Comparison of ENCODE assay signal across 1 cellular context in the genomic region with DNA sequence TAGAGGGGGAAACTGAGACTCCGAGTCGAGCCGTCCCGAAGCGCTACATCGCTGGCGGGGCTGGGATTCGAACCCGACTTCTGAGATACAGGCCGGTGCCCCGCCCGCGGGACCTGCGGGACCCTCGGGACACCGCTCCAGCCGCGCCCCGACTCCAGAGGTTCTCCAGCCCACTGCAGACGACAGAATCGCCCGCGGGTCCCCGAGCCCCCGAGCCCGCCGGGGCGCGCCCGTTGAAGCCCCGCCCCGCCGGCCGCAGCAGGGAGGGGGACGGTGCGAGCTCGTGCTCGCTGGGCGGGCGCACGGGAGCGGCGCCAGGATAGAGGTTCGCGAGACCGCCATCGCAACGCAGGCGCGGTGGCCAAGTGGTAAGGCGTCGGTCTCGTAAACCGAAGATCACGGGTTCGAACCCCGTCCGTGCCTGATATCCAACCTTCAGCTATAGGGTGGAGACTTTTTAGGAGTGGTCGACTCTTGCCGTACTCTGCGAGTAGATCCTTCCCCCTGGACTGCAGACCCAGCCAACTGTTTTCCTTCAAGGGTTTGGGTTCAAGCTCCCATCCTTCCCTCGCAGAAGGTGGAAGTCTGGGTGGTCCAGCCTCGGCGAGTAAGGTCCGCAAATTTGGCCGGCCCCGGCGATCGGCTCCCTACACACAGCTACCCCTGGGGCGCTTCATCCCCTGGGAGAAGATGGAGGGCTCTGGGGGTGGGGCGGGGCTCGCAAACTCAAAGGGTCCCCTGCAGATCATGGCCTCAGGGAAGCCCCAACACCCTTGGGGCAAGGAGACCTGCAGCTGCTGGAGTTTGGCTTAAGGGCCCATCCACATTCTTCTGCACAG.
TF ChIP-seq lines count a peak whose summit lies in the region.

No MANE protein-coding gene starts in this region.

TF ChIP-seq in HCT116, 20 proteins besides CTCF, POLR2A, EP300 and RAD21 (continued from another document):
- TF ChIP-seq FOSL1 (IDR thresholded peaks at IDR 0.05; ENCODE audit: low read depth) (no peak), POLR2AphosphoS5 (IDR thresholded peaks at IDR 0.05; ENCODE audit: low read depth, low read length) (peak; percentile 48), CEBPB (IDR thresholded peaks at IDR 0.05; ENCODE audit: low read depth) (no peak), YY1 (IDR thresholded peaks at IDR 0.05; ENCODE audit: extremely low read depth, insufficient replicate concordance, low read depth, low read length) (no peak), JUND (IDR thresholded peaks at IDR 0.05) (no peak), TCF7L2 (IDR thresholded peaks at IDR 0.05; ENCODE audit: borderline replicate concordance, extremely low read depth, insufficient read depth, insufficient read length) (no peak), SP1 (IDR thresholded peaks at IDR 0.05; ENCODE audit: low read depth) (no peak), EZH2 (IDR thresholded peaks at IDR 0.05) (no peak), ZNF274 (IDR thresholded peaks at IDR 0.05; ENCODE audit: low read depth, low read length) (no peak), ZFX (IDR thresholded peaks at IDR 0.05) (no peak), SIN3A (IDR thresholded peaks at IDR 0.05; ENCODE audit: low read depth) (no peak)
- TF ChIP-seq, protein P1, sequence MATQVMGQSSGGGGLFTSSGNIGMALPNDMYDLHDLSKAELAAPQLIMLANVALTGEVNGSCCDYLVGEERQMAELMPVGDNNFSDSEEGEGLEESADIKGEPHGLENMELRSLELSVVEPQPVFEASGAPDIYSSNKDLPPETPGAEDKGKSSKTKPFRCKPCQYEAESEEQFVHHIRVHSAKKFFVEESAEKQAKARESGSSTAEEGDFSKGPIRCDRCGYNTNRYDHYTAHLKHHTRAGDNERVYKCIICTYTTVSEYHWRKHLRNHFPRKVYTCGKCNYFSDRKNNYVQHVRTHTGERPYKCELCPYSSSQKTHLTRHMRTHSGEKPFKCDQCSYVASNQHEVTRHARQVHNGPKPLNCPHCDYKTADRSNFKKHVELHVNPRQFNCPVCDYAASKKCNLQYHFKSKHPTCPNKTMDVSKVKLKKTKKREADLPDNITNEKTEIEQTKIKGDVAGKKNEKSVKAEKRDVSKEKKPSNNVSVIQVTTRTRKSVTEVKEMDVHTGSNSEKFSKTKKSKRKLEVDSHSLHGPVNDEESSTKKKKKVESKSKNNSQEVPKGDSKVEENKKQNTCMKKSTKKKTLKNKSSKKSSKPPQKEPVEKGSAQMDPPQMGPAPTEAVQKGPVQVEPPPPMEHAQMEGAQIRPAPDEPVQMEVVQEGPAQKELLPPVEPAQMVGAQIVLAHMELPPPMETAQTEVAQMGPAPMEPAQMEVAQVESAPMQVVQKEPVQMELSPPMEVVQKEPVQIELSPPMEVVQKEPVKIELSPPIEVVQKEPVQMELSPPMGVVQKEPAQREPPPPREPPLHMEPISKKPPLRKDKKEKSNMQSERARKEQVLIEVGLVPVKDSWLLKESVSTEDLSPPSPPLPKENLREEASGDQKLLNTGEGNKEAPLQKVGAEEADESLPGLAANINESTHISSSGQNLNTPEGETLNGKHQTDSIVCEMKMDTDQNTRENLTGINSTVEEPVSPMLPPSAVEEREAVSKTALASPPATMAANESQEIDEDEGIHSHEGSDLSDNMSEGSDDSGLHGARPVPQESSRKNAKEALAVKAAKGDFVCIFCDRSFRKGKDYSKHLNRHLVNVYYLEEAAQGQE (IDR thresholded peaks at IDR 0.05; ENCODE audit: low read depth): no peak
